Comparison of ENCODE assay signal across 28 cellular contexts in genomic region chr2:24617431-24617830, GRCh38.
DNase-seq lines count a peak whose midpoint lies in the region; ATAC-seq and TF ChIP-seq lines count a peak whose summit lies in the region.
"Had no signal": no experiment of that assay in that cellular context is flagged by ENCODE, and none has a peak within 500 bp of the region (broad histone marks: within the 10 kb centered on the region; RNA-seq: fewer than 3 reads in every experiment).

No MANE protein-coding gene starts in this region.

- H3K4me3 ChIP-seq in psoas muscle: no peak overlapping the region
- H3K4me3 ChIP-seq: BLaER1 treated with 17β-estradiol and CSF1 and Interleukin-3, amounts not matched to agents 10 nM and 100 nM; body of pancreas; GM23248; heart right ventricle; lower lobe of right lung; sigmoid colon; tibial artery had no signal

- H3K27ac ChIP-seq in psoas muscle: peak overlapping the region; percentile 0
- H3K27ac ChIP-seq: BLaER1 treated with 17β-estradiol and CSF1 and Interleukin-3, amounts not matched to agents 10 nM and 100 nM; body of pancreas; GM23248; heart right ventricle; lower lobe of right lung; RWPE1; sigmoid colon; tibial artery had no signal

- H3K36me3 ChIP-seq in psoas muscle (ENCODE audit: insufficient read depth in 1 of 2, low read depth in 1 of 2): no peaks in the 10 kb centered on the region
- H3K36me3 ChIP-seq: heart right ventricle, lower lobe of right lung, sigmoid colon, tibial artery had no signal

- in situ Hi-C loops in KBM-7 (cut with MboI; ENCODE audit: low pct_unique_long_range_greater_than_20kb, low sequenced_read_pairs): no loop called here

- no peaks in the 10 kb centered on the region for H3K27me3 ChIP-seq in psoas muscle (ENCODE audit: insufficient read depth in 3 of 3, low read length in 2 of 3)
- H3K27me3 ChIP-seq: BLaER1 treated with 17β-estradiol and CSF1 and Interleukin-3, amounts not matched to agents 10 nM and 100 nM; body of pancreas; heart right ventricle; sigmoid colon; tibial artery had no signal

- ATAC-seq in psoas muscle (peak in 1 of 4 donors; percentile 23), HG02852 (IDR thresholded peaks at IDR 0.05; ENCODE audit: unreplicated experiment) (no peak)
- ATAC-seq: body of pancreas, lower lobe of right lung, natural killer cell had no signal

- 31 to 58% (median 43%) methylated on average over 2 of the region's 2 CpGs for WGBS in psoas muscle, 3 donors

- DNase-seq in DMS 273 (lab: John Stamatoyannopoulos, UW; ENCODE audit: unreplicated experiment): peak; percentile 90
- DNase-seq in NCI-H1694 treated with DMSO at 0.1 percent for 48 hours (lab: John Stamatoyannopoulos, UW): peak; percentile 54
- DNase-seq in amniotic epithelial cell (ENCODE audit: low read depth): peak; percentile 45
- DNase-seq in psoas muscle: no peak
- DNase-seq in KBM-7: no peak
- no peak for DNase-seq in SIG-M5 (lab: John Stamatoyannopoulos, UW)
- DNase-seq: activated CD4-positive, alpha-beta T cell treated with anti-CD3 and anti-CD28 coated beads, Interleukin-2, amount 50 U/mL, for 48 hours; activated CD8-positive, alpha-beta memory T cell treated with anti-CD3 and anti-CD28 coated beads, Interleukin-2, amount 50 U/mL, for 4 hours; activated naive CD4-positive, alpha-beta T cell; body of pancreas; foreskin melanocyte; GDM1; GM23248; heart right ventricle; kidney; lower lobe of right lung; midbrain; natural killer cell; NCI-H1105 treated with DMSO at 0.1 percent for 48 hours; NCI-H2029; nucleus accumbens; sigmoid colon; stimulated activated CD4-positive, alpha-beta T cell treated with anti-CD3 and anti-CD28 coated beads, Interleukin-15, amount 100 ng/mL, for 24 hours; stimulated activated CD4-positive, alpha-beta T cell treated with anti-CD3 and anti-CD28 coated beads, Interleukin-4, amount 100 ng/mL, for 4 hours; tibial artery had no signal

- intact Hi-C loops in psoas muscle (cut with DNase I): no loop called here

- no peaks in the 10 kb centered on the region for H3K9me3 ChIP-seq in psoas muscle
- H3K9me3 ChIP-seq: body of pancreas, sigmoid colon had no signal

- peaks cover 75% of the 10 kb centered on the region for H3K4me1 ChIP-seq in psoas muscle
- H3K4me1 ChIP-seq: BLaER1 treated with 17β-estradiol and CSF1 and Interleukin-3, amounts not matched to agents 10 nM and 100 nM; lower lobe of right lung had no signal

- no peak for TF ChIP-seq CTCF in psoas muscle (IDR thresholded peaks at IDR 0.05)

Comparison
In these comparisons a context has a peak if more than half of its experiments do, and no peak if none do; other contexts are left out.
1. DNase-seq: peak in DMS 273 (single experiment), NCI-H1694 treated with DMSO at 0.1 percent for 48 hours (single experiment) and amniotic epithelial cell (single experiment); none in psoas muscle (0 of 2), KBM-7 (single experiment) and SIG-M5 (single experiment).